ENCODE assay signal across 8 cellular contexts in genomic region chr7:82481499-82482097, GRCh38. TPM values are rescaled to one million over a fixed set of nuclear protein-coding genes. Genes with fewer than 3 reads are reported as not detected.
DNase-seq lines count a peak whose midpoint lies in the region; ATAC-seq and TF ChIP-seq lines count a peak whose summit lies in the region.

No MANE protein-coding gene starts in this region.

- intact Hi-C loops in heart right ventricle (cut with DNase I), result loop anchor here in 6 of 10 donors (2.0 to 10.0 kb wide), 5 partner anchors 244 to 437 kb away; no protein-coding TSS in a partner anchor
- intact Hi-C loops in Right ventricle myocardium inferior (cut with DNase I), result loop anchor here (1.0 to 5.0 kb wide), 2 partner anchors 247 to 439 kb away; no protein-coding TSS in a partner anchor
- intact Hi-C loops in testis (cut with DNase I; ENCODE audit: low total_unique reads), result no loop called here

- ATAC-seq in heart right ventricle, result no peak
- ATAC-seq in Right ventricle myocardium inferior, result no peak
- ATAC-seq in HG03159 (IDR thresholded peaks at IDR 0.05; ENCODE audit: unreplicated experiment), result peak; percentile 83
- ATAC-seq in foreskin keratinocyte, result peak; percentile 58
- ATAC-seq in GM21367 (IDR thresholded peaks at IDR 0.05; ENCODE audit: unreplicated experiment), result no peak

- H3K36me3 ChIP-seq in heart right ventricle (no peaks in the 10 kb centered on the region), testis (ENCODE audit: low read depth, missing control alignments) (no peaks in the 10 kb centered on the region)

- 88 to 90% methylated on average over 3 of the region's 3 CpGs for WGBS in heart right ventricle, 2 donors
- WGBS in testis, 2 donors, result 85 to 94% methylated on average over 3 of the region's 3 CpGs

- CTCF ChIA-PET in RWPE1 (lab: Yijun Ruan, JAX), result interaction anchor here (0.6 to 1.3 kb wide), 8 partner anchors 9 to 251 kb away, joined by 3 to 4 read pairs (median 3); no protein-coding TSS in a partner anchor

- H3K27me3 ChIP-seq in heart right ventricle (no peaks in the 10 kb centered on the region), foreskin keratinocyte (no peaks in the 10 kb centered on the region), testis (no peaks in the 10 kb centered on the region)

- TF ChIP-seq CTCF in heart right ventricle (IDR thresholded peaks at IDR 0.05), result peak; percentile 38 to 82 (median 74)
- TF ChIP-seq CTCF in RWPE1 (conservative IDR thresholded peaks at IDR 0.05; ENCODE audit: low read depth), result peak; percentile 78
- peak; percentile 72 for TF ChIP-seq CTCF in foreskin keratinocyte (conservative IDR thresholded peaks at IDR 0.05)
- TF ChIP-seq CTCF in testis (IDR thresholded peaks at IDR 0.05), result peak; percentile 49 to 93 (median 52)

- H3K4me3 ChIP-seq in heart right ventricle (no peak overlapping the region), testis (no peak overlapping the region)

- no peak for TF ChIP-seq POLR2A in testis (IDR thresholded peaks at IDR 0.05)

- H3K9me3 ChIP-seq in heart right ventricle, result peaks cover 0 to 12% (median 3%) of the 10 kb centered on the region in 11 donors
- H3K9me3 ChIP-seq in testis, result no peaks in the 10 kb centered on the region

- POLR2A ChIA-PET in RWPE1 (lab: Yijun Ruan, JAX; ENCODE audit: low non-redundant PET), result no interaction called here

- no peak overlapping the region for H3K27ac ChIP-seq in heart right ventricle
- H3K27ac ChIP-seq in RWPE1, result no peak overlapping the region
- no peak overlapping the region for H3K27ac ChIP-seq in foreskin keratinocyte
- H3K27ac ChIP-seq in testis, result no peak overlapping the region

- DNase-seq in heart right ventricle (no peak), Right ventricle myocardium inferior (ENCODE audit: missing footprints) (no peak), RWPE1 (ENCODE audit: low spot score) (peak; percentile 23), foreskin keratinocyte (no peak), testis (no peak), hepatic stellate cell (ENCODE audit: low spot score) (no peak)

- H3K4me1 ChIP-seq in heart right ventricle (peaks cover 0 to 6% (median 0%) of the 10 kb centered on the region in 9 donors), foreskin keratinocyte (no peaks in the 10 kb centered on the region), testis (no peaks in the 10 kb centered on the region)

RNA-seq across cellular contexts. Expression of gene CACNA2D1, which starts 38.0 kb away (rescaled TPM):
- total RNA-seq in heart right ventricle (100 to 1,000 TPM in 4 of 10 donors, 10 to 100 TPM in 6; 34.0 to 131 (median 81.6) TPM), Right ventricle myocardium inferior (46.1 TPM), foreskin keratinocyte (1.6 and 2.3 TPM in 2 replicates), testis (10 to 100 TPM; 28.0 to 29.1 TPM)
- polyA plus RNA-seq in heart right ventricle (10 to 100 TPM in 1 of 2 donors, 1 to 10 TPM in 1; 7.0 to 19.4 TPM), foreskin keratinocyte (0.20 and 0.25 TPM in 2 replicates), testis (ENCODE audit: insufficient read depth, low read depth, low replicate concordance) (5.4 TPM)

Comparison
In these comparisons a context has a peak if more than half of its experiments do, and no peak if none do; other contexts are left out.
1. ATAC-seq: peak in HG03159 (single experiment) and foreskin keratinocyte (single experiment); none in heart right ventricle (0 of 8), Right ventricle myocardium inferior (single experiment) and GM21367 (single experiment).
2. Peak in every context shown above with its lines, with median percentiles within 50 percentile points of each other: CTCF ChIP-seq.